ENCODE assay signal across 8 cellular contexts in the genomic region with DNA sequence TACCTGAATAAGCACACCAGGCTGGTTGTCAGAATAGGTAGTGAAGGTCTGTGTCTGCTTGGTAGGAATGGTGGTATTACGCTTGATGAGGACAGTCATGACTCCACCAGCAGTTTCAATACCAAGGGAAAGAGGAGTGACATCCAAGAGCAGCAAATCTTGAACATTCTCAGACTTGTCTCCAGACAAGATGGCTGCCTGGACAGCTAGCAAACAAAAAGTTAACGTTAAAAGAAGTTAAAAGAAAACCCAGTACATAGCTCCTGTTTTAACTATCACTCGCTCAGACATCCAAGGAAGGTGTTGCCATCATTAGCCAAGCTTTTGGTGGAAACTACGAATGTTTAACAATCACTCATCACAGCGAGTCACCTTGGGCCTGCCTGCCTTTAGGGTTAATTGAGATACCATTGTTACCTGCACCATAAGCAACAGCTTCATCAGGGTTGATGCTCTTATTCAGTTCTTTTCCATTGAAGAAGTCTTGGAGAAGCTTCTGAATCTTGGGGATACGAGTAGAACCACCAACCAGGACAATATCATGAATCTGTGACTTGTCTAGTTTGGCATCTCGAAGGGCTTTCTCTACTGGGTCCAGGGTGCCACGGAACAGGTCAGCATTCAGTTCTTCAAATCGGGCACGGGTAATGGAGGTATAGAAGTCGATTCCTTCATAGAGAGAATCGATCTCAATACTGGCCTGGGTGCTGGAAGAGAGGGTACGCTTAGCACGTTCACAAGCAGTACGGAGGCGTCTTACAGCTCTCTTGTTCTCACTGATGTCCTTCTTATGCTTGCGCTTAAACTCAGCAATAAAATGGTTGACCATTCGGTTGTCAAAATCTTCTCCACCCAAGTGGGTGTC. TPM values are rescaled to one million over a fixed set of nuclear protein-coding genes. Genes with fewer than 3 reads are reported as not detected.
DNase-seq lines count a peak whose midpoint lies in the region; ATAC-seq and TF ChIP-seq lines count a peak whose summit lies in the region.
"Not testable (repeated sequence)": the region's sequence is repeated elsewhere in the genome, so short reads cannot be mapped to it uniquely, and the experiment has no call there.

No MANE protein-coding gene starts in this region.

- H4K8ac ChIP-seq in IMR-90 (ENCODE audit: low read depth in 2 of 2, low read length in 2 of 2) = not testable (repeated sequence)

- not testable (repeated sequence) for H2BK15ac ChIP-seq in IMR-90 (ENCODE audit: low read depth, low read length)

- CTCF ChIA-PET in CD8-positive, alpha-beta memory T cell (lab: Charles Lee) = interaction anchor here (0.6 to 14.6 kb wide), 8 partner anchors 11 to 205 kb away, joined by 3 to 184 read pairs (median 7); no protein-coding TSS in a partner anchor
- CTCF ChIA-PET in IMR-90 (lab: Yijun Ruan, JAX) = not testable (repeated sequence)

- peak overlapping the region; percentile 96 for H3K4me3 ChIP-seq in CD8-positive, alpha-beta memory T cell (ENCODE audit: low read length)
- peak overlapping the region; percentile 86 for H3K4me3 ChIP-seq in IMR-90 (ENCODE audit: insufficient read depth, low read depth, low read length)
- H3K4me3 ChIP-seq in astrocyte of the cerebellum (ENCODE audit: low read depth, low read length) = peak overlapping the region; percentile 85
- peak overlapping the region; percentile 95 for H3K4me3 ChIP-seq in epithelial cell of proximal tubule (ENCODE audit: low read depth, low read length)
- peak overlapping the region; percentile 13 for H3K4me3 ChIP-seq in lower leg skin (ENCODE audit: low read depth, poor library complexity, severe bottlenecking)
- H3K4me3 ChIP-seq in parathyroid adenoma (ENCODE audit: low read depth, low read length) = peak overlapping the region; percentile 98

- H3K36me3 ChIP-seq in CD8-positive, alpha-beta memory T cell (ENCODE audit: insufficient read depth, low read length) = peaks cover 60% of the 10 kb centered on the region
- peaks cover 54% of the 10 kb centered on the region for H3K36me3 ChIP-seq in IMR-90 (ENCODE audit: control insufficient read depth, insufficient read depth, low read length)
- not testable (repeated sequence) for H3K36me3 ChIP-seq in parathyroid adenoma (ENCODE audit: control insufficient read depth, insufficient read depth, low read length)

- not testable (repeated sequence) for H3K79me2 ChIP-seq in parathyroid adenoma

- not testable (repeated sequence) for TF ChIP-seq CTCF in IMR-90 (conservative IDR thresholded peaks at IDR 0.05; ENCODE audit: low read depth, low read length); VCaP (conservative IDR thresholded peaks at IDR 0.05); astrocyte of the cerebellum (IDR thresholded peaks at IDR 0.05; ENCODE audit: low read depth, low read length, missing control alignments); epithelial cell of proximal tubule (conservative IDR thresholded peaks at IDR 0.05; ENCODE audit: low read depth, low read length); lower leg skin (IDR thresholded peaks at IDR 0.05); parathyroid adenoma (IDR thresholded peaks at IDR 0.05); type B pancreatic cell (conservative IDR thresholded peaks at IDR 0.05)

- not testable (repeated sequence) for H3K4ac ChIP-seq in IMR-90 (ENCODE audit: low read depth, low read length)

- H4K91ac ChIP-seq in IMR-90 (ENCODE audit: insufficient read depth, low read depth, low read length) = not testable (repeated sequence)

- H3K56ac ChIP-seq in IMR-90 (ENCODE audit: extremely low read depth, insufficient read depth, low read length) = 0 out of 2 replicates have a peak overlapping the region, but pooled peaks have one; percentile 18

- ATAC-seq in IMR-90 (ENCODE audit: low read depth) = not testable (repeated sequence)

- H2AK5ac ChIP-seq in IMR-90 (ENCODE audit: low read depth, low read length) = not testable (repeated sequence)

- BruUV-seq in IMR-90 (replicated peaks; lab: Mats Ljungman, UMichigan) = not testable (repeated sequence)

- not testable (repeated sequence) for H2BK20ac ChIP-seq in IMR-90 (ENCODE audit: low read depth, low read length)

- dilution Hi-C loops in IMR-90 (cut with HindIII; ENCODE audit: low sequenced_read_pairs, unreplicated experiment) = not testable (repeated sequence)

- H3K4me2 ChIP-seq in IMR-90 (ENCODE audit: low read depth, low read length) = peak overlapping the region; percentile 76
- peak overlapping the region; percentile 79 for H3K4me2 ChIP-seq in parathyroid adenoma (ENCODE audit: low read length)

- not testable (repeated sequence) for H3K9me3 ChIP-seq in CD8-positive, alpha-beta memory T cell (ENCODE audit: low read length); IMR-90 (ENCODE audit: control insufficient read depth, insufficient read depth, low read length); parathyroid adenoma (ENCODE audit: control insufficient read depth, low read length)

- H3K4me3 Mint-ChIP-seq in CD8-positive, alpha-beta memory T cell = peak overlapping the region; percentile 95 to 100 (median 99)
- H3K4me3 Mint-ChIP-seq in type B pancreatic cell = peak overlapping the region; percentile 90

- peaks cover 79 to 81% (median 80%) of the 10 kb centered on the region in 3 donors for H3K4me1 Mint-ChIP-seq in CD8-positive, alpha-beta memory T cell
- peaks cover 60% of the 10 kb centered on the region for H3K4me1 Mint-ChIP-seq in type B pancreatic cell (ENCODE audit: unreplicated experiment)

- H3K14ac ChIP-seq in IMR-90 (replicated peaks; ENCODE audit: low read depth, low read length) = not testable (repeated sequence)

- H3K79me1 ChIP-seq in IMR-90 (ENCODE audit: low read depth in 1 of 2, low read length in 2 of 2) = peaks cover 29 to 49% of the 10 kb centered on the region in 2 experiments

- H3K9ac ChIP-seq in IMR-90 (ENCODE audit: low read depth, low read length) = peak overlapping the region; percentile 96; the same call in 1 of the 2 replicates
- H3K9ac ChIP-seq in parathyroid adenoma = not testable (repeated sequence)

- H4K5ac ChIP-seq in IMR-90 (ENCODE audit: low read depth, low read length) = not testable (repeated sequence)

- peaks cover 42 to 91% (median 57%) of the 10 kb centered on the region in 3 donors for H3K36me3 Mint-ChIP-seq in CD8-positive, alpha-beta memory T cell
- H3K36me3 Mint-ChIP-seq in type B pancreatic cell = peaks cover 55% of the 10 kb centered on the region

- H3K9me1 ChIP-seq in IMR-90 (ENCODE audit: insufficient read depth, low read length) = not testable (repeated sequence)

- POLR2A ChIA-PET in CD8-positive, alpha-beta memory T cell (lab: Charles Lee) = interaction anchor here (0.7 to 2.7 kb wide), 3 partner anchors 10 to 31 kb away, joined by 3 to 15 read pairs (median 10); no protein-coding TSS in a partner anchor
- POLR2A ChIA-PET in IMR-90 (lab: Charles Lee; ENCODE audit: unreplicated experiment) = not testable (repeated sequence)

- H3K27ac Mint-ChIP-seq in CD8-positive, alpha-beta memory T cell = peak overlapping the region; percentile 92 to 100 (median 98)
- H3K27ac Mint-ChIP-seq in type B pancreatic cell = peak overlapping the region; percentile 98

- H3K27me3 ChIP-seq in CD8-positive, alpha-beta memory T cell (ENCODE audit: insufficient read depth, low read length, poor library complexity, severe bottlenecking); IMR-90 (ENCODE audit: control insufficient read depth, insufficient read depth, low read length); parathyroid adenoma (ENCODE audit: control insufficient read depth, insufficient read depth, low read length): not testable (repeated sequence)

- H3K27ac ChIP-seq in CD8-positive, alpha-beta memory T cell (ENCODE audit: low read depth, low read length) = peak overlapping the region; percentile 96
- not testable (repeated sequence) for H3K27ac ChIP-seq in IMR-90 (ENCODE audit: insufficient read depth, low read length)
- H3K27ac ChIP-seq in VCaP = peak overlapping the region; percentile 100
- peak overlapping the region; percentile 42 for H3K27ac ChIP-seq in parathyroid adenoma

- H3K27me3 Mint-ChIP-seq in CD8-positive, alpha-beta memory T cell; type B pancreatic cell: not testable (repeated sequence)

- intact Hi-C loops in IMR-90 (cut with micrococcal nuclease) = loop anchor here (1.0 kb wide), 1 partner anchor 419 kb away; no protein-coding TSS in a partner anchor
- intact Hi-C loops in lower leg skin (cut with DNase I; ENCODE audit: low total_unique reads) = not testable (repeated sequence)

- H3K4me1 ChIP-seq in CD8-positive, alpha-beta memory T cell (ENCODE audit: insufficient read depth, low read length) = peaks cover 61% of the 10 kb centered on the region
- not testable (repeated sequence) for H3K4me1 ChIP-seq in IMR-90 (ENCODE audit: control insufficient read depth, insufficient read depth, low read length)
- peaks cover 14% of the 10 kb centered on the region for H3K4me1 ChIP-seq in parathyroid adenoma

- H2AFZ ChIP-seq in IMR-90 (replicated peaks; ENCODE audit: low read length, poor library complexity); parathyroid adenoma: not testable (repeated sequence)

- not testable (repeated sequence) for H3K9me3 Mint-ChIP-seq in CD8-positive, alpha-beta memory T cell; type B pancreatic cell

- not testable (repeated sequence) for H3K18ac ChIP-seq in IMR-90 (ENCODE audit: low read depth, low read length)

- not testable (repeated sequence) for H2BK120ac ChIP-seq in IMR-90 (ENCODE audit: low read depth, low read length)

- in situ Hi-C loops in IMR-90 (cut with MboI; ENCODE audit: low sequenced_read_pairs); astrocyte of the cerebellum (cut with HindIII; ENCODE audit: low sequenced_read_pairs): not testable (repeated sequence)

- TF ChIP-seq POLR2A in IMR-90 (IDR thresholded peaks at IDR 0.05; ENCODE audit: low read depth, low read length); lower leg skin (IDR thresholded peaks at IDR 0.05): not testable (repeated sequence)

- H3K23ac ChIP-seq in IMR-90 (ENCODE audit: low read depth, low read length) = peak overlapping the region; percentile 88; the same call in 1 of the 2 replicates

- H4K20me1 ChIP-seq in IMR-90 (ENCODE audit: insufficient read depth, low read length) = peaks cover 77% of the 10 kb centered on the region

- DNase-seq in CD8-positive, alpha-beta memory T cell; IMR-90; astrocyte of the cerebellum (ENCODE audit: low read depth); epithelial cell of proximal tubule (ENCODE audit: low read depth); lower leg skin (ENCODE audit: low spot score in 2 of 2); type B pancreatic cell (ENCODE audit: extremely low spot score, unreplicated experiment): not testable (repeated sequence)

- H2BK5ac ChIP-seq in IMR-90 (ENCODE audit: low read depth, low read length, poor library complexity, severe bottlenecking) = not testable (repeated sequence)

- not testable (repeated sequence) for TF ChIP-seq RAD21 in IMR-90 (IDR thresholded peaks at IDR 0.05; ENCODE audit: low read length)

- WGBS in IMR-90 (ENCODE audit: extremely low coverage in 2 of 2, insufficient read length in 1 of 2), 2 experiments = 69% methylated on average over 7 of the region's 18 CpGs; no CpG with 5 or more reads in 1 of the 2 experiments
- WGBS in lower leg skin, 2 donors = 46 to 51% methylated on average over 18 of the region's 18 CpGs

- not testable (repeated sequence) for H2AK9ac ChIP-seq in IMR-90 (replicated peaks; ENCODE audit: low read depth, low read length, poor library complexity)

RNA-seq across cellular contexts. Expression of gene HSPA8, which starts 2.6 kb away (rescaled TPM):
- 1,000 to 10,000 TPM; 3,972 to 4,236 TPM for total RNA-seq in CD8-positive, alpha-beta memory T cell
- polyA plus RNA-seq in CD8-positive, alpha-beta memory T cell = 1,494 TPM
- total RNA-seq in IMR-90 (2012; rRNA removed) (4,053 and 4,346 TPM in 2 replicates), epithelial cell of proximal tubule (1,872 and 3,297 TPM in 2 replicates), lower leg skin (100 to 1,000 TPM; 202 to 485 (median 346) TPM), type B pancreatic cell (ENCODE audit: low replicate concordance) (1,178 and 1,213 TPM in 2 replicates)
- 2,309 and 2,607 TPM in 2 replicates for polyA plus RNA-seq in IMR-90 (2012; rRNA removed)
- polyA plus RNA-seq in IMR-90 (2012; cell fraction: cytosol; rRNA removed) = 891 and 1,297 TPM in 2 replicates
- 378 and 1,026 TPM in 2 replicates for polyA plus RNA-seq in IMR-90 (2012; cell fraction: nucleus; rRNA removed; ENCODE audit: low replicate concordance)

Comparison
In these comparisons a context has a peak if more than half of its experiments do, and no peak if none do; other contexts are left out.
1. H3K4me3 ChIP-seq: peak in every context shown above with its lines; median percentile 98 in parathyroid adenoma; 96 in CD8-positive, alpha-beta memory T cell; 95 in epithelial cell of proximal tubule; 86 in IMR-90; 85 in astrocyte of the cerebellum; 13 in lower leg skin.